In genomic region chr16:57987441-57988177, GRCh38 we compare ENCODE assay signal across 25 cellular contexts. TPM values are rescaled to one million over a fixed set of nuclear protein-coding genes. Genes with fewer than 3 reads are reported as not detected.
"Had no signal": no experiment of that assay in that cellular context is flagged by ENCODE, and none has a peak within 500 bp of the region (broad histone marks: within the 10 kb centered on the region; RNA-seq: fewer than 3 reads in every experiment).

No MANE protein-coding gene starts in this region.

- H3K36me3 ChIP-seq: neutrophil, pancreas had no signal

- H3K27me3 ChIP-seq: pancreas had no signal

- ATAC-seq: esophagus mucosa; naive thymus-derived CD8-positive, alpha-beta T cell; pancreas; right cardiac atrium; stimulated activated naive CD8-positive, alpha-beta T cell treated with anti-CD3 and anti-CD28 coated beads, Interleukin-15, amount 100 ng/mL, for 72 hours had no signal

- H3K36me3 Mint-ChIP-seq: activated CD4-positive, alpha-beta memory T cell treated with anti-CD3 and anti-CD28 coated beads for 36 hours; brain; naive thymus-derived CD8-positive, alpha-beta T cell had no signal

- H3K4me3 Mint-ChIP-seq: activated CD4-positive, alpha-beta memory T cell treated with anti-CD3 and anti-CD28 coated beads for 36 hours; stimulated activated naive CD8-positive, alpha-beta T cell treated with anti-CD3 and anti-CD28 coated beads, Interleukin-15, amount 100 ng/mL, for 72 hours; T-helper 1 cell treated with Interleukin-12 subunit alpha and Interleukin-12 subunit beta and Interleukin-4 antibody, amounts not matched to agents 30 μg/mL and 1 μg/mL, for 36 hours had no signal

- DNase-seq: activated CD4-positive, alpha-beta memory T cell treated with anti-CD3 and anti-CD28 coated beads for 36 hours; activated CD4-positive, alpha-beta T cell treated with anti-CD3 and anti-CD28 coated beads for 4 hours; activated CD4-positive, CD25-positive, alpha-beta regulatory T cell; activated naive CD4-positive, alpha-beta T cell treated with anti-CD3 and anti-CD28 coated beads, Interleukin-2, amount 50 U/mL, for 16 hours; activated T-cell treated with anti-CD3 and anti-CD28 coated beads, Interleukin-2, amount 50 U/mL, for 48 hours; caudate nucleus; dermis blood vessel endothelial cell; effector memory CD4-positive, alpha-beta T cell; foreskin melanocyte; head of caudate nucleus; naive thymus-derived CD8-positive, alpha-beta T cell; stimulated activated CD4-positive, alpha-beta T cell treated with anti-CD3 and anti-CD28 coated beads, Interleukin-1b, Interleukin-23, amount 100 ng/mL, for 48 hours; stimulated activated naive CD8-positive, alpha-beta T cell treated with anti-CD3 and anti-CD28 coated beads, Interleukin-15, amount 100 ng/mL, for 72 hours; trophoblast cell had no signal

- H3K9me3 ChIP-seq: neutrophil, pancreas had no signal

- H3K27ac ChIP-seq: neutrophil, pancreas had no signal

- H3K9me3 Mint-ChIP-seq: activated CD4-positive, alpha-beta memory T cell treated with anti-CD3 and anti-CD28 coated beads for 36 hours; brain; naive thymus-derived CD8-positive, alpha-beta T cell; stimulated activated naive CD8-positive, alpha-beta T cell treated with anti-CD3 and anti-CD28 coated beads, Interleukin-15, amount 100 ng/mL, for 72 hours; T-helper 1 cell treated with Interleukin-12 subunit alpha and Interleukin-12 subunit beta and Interleukin-4 antibody, amounts not matched to agents 30 μg/mL and 1 μg/mL, for 36 hours had no signal

- H3K27ac Mint-ChIP-seq: activated CD4-positive, alpha-beta memory T cell treated with anti-CD3 and anti-CD28 coated beads for 36 hours; T-helper 1 cell treated with Interleukin-12 subunit alpha and Interleukin-12 subunit beta and Interleukin-4 antibody, amounts not matched to agents 30 μg/mL and 1 μg/mL, for 36 hours had no signal

- FAIRE-seq: endothelial cell of umbilical vein, keratinocyte, pancreas had no signal

- H3K27me3 Mint-ChIP-seq: activated CD4-positive, alpha-beta memory T cell treated with anti-CD3 and anti-CD28 coated beads for 36 hours; naive thymus-derived CD8-positive, alpha-beta T cell; stimulated activated naive CD8-positive, alpha-beta T cell treated with anti-CD3 and anti-CD28 coated beads, Interleukin-15, amount 100 ng/mL, for 72 hours had no signal

- H3K4me3 ChIP-seq: lung, pancreas had no signal

RNA-seq across cellular contexts. Expression of gene CNGB1, which starts 16.7 kb away (rescaled TPM):
- total RNA-seq: activated CD4-positive, alpha-beta memory T cell treated with anti-CD3 and anti-CD28 coated beads for 36 hours; aorta; dermis blood vessel endothelial cell; endothelial cell of umbilical vein; naive thymus-derived CD8-positive, alpha-beta T cell; right cardiac atrium; skeletal muscle tissue had no signal
- polyA plus RNA-seq: aorta; endothelial cell of umbilical vein; naive thymus-derived CD8-positive, alpha-beta T cell; right cardiac atrium had no signal
